Comparison of ENCODE assay signal across 12 cellular contexts in the genomic region with DNA sequence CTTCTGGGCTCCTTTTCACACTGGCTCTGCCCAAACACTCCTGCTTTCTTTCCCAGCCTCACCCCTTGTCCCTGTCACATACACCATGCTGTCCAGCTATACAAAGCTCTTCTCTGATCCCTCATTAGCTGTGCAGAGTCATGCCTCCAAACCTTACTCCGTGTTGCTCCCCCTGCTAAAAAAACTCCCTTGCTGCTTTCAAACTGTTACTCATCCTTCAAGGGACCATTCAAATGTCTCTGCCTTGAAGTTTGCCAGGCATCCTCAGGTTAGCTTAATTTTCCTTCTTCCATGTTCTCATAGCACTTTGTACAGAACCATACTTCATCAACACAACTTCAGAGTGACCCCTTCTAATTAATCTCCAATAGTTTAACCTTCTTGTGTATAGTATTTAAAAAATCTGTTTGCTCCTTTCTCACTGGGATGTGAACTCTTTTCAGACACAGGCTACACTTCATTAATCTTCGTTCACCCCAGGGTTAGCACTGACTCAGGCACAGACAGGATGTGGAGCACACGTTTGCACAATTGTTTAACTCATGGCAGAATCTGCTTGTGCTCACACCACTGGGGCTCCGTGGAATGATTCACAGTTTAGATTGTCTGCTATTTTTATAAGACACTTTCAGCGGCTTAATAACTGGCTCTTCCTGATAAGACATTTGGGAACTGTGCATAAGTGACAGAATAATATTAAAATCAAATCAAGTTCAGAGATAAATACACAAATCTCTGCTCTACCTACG. TPM values are rescaled to one million over a fixed set of nuclear protein-coding genes. Genes with fewer than 3 reads are reported as not detected.
DNase-seq lines count a peak whose midpoint lies in the region; ATAC-seq and TF ChIP-seq lines count a peak whose summit lies in the region.
"Had no signal": no experiment of that assay in that cellular context is flagged by ENCODE, and none has a peak within 500 bp of the region (broad histone marks: within the 10 kb centered on the region; RNA-seq: fewer than 3 reads in every experiment).

No MANE protein-coding gene starts in this region.

- no peak overlapping the region for H3K27ac ChIP-seq in brain microvascular endothelial cell
- H3K27ac ChIP-seq: parathyroid adenoma had no signal

- H3K27me3 ChIP-seq in brain microvascular endothelial cell (replicated peaks), result no peaks in the 10 kb centered on the region

- TF ChIP-seq CTCF in brain microvascular endothelial cell (IDR thresholded peaks at IDR 0.05; ENCODE audit: low read depth, low read length, missing control alignments), result no peak

- ATAC-seq in GM18870 (IDR thresholded peaks at IDR 0.05; ENCODE audit: unreplicated experiment) (peak; percentile 40), HG03460 (IDR thresholded peaks at IDR 0.05; ENCODE audit: unreplicated experiment) (peak; percentile 56)

- H3K4me1 Mint-ChIP-seq in activated naive CD4-positive, alpha-beta T cell treated with anti-CD3 and anti-CD28 coated beads, Interleukin-2, amount 10 ng/mL, durations not matched to agents 7 days and 5 days, result no peaks in the 10 kb centered on the region
- H3K4me1 Mint-ChIP-seq: activated naive CD4-positive, alpha-beta T cell treated with anti-CD3 and anti-CD28 coated beads, Interleukin-2, amount 50 U/mL, for 24 hours had no signal

- no peaks in the 10 kb centered on the region for H3K36me3 ChIP-seq in brain microvascular endothelial cell (replicated peaks)

- H3K9me3 Mint-ChIP-seq in activated naive CD4-positive, alpha-beta T cell treated with anti-CD3 and anti-CD28 coated beads, Interleukin-2, amount 10 ng/mL, durations not matched to agents 7 days and 5 days, result no peaks in the 10 kb centered on the region
- H3K9me3 Mint-ChIP-seq: activated naive CD4-positive, alpha-beta T cell treated with anti-CD3 and anti-CD28 coated beads, Interleukin-2, amount 50 U/mL, for 24 hours had no signal

- in situ Hi-C loops in brain microvascular endothelial cell (cut with HindIII; ENCODE audit: low pct_ligation_motif_present, low sequenced_read_pairs), result no loop called here

- DNase-seq in brain microvascular endothelial cell (peak; percentile 54), pulmonary artery endothelial cell (ENCODE audit: low read depth, low spot score) (peak; percentile 46), NCI-H1694 (lab: John Stamatoyannopoulos, UW) (no peak), NCI-H748 (lab: John Stamatoyannopoulos, UW; ENCODE audit: unreplicated experiment) (no peak), HuH-7.5 (ENCODE audit: low spot score) (no peak)
- no peak for DNase-seq in activated naive CD4-positive, alpha-beta T cell treated with anti-CD3 and anti-CD28 coated beads, Interleukin-2, amount 10 ng/mL, durations not matched to agents 7 days and 5 days
- DNase-seq: head of caudate nucleus, T-cell had no signal

- no peaks in the 10 kb centered on the region for H3K36me3 Mint-ChIP-seq in activated naive CD4-positive, alpha-beta T cell treated with anti-CD3 and anti-CD28 coated beads, Interleukin-2, amount 10 ng/mL, durations not matched to agents 7 days and 5 days
- H3K36me3 Mint-ChIP-seq: activated naive CD4-positive, alpha-beta T cell treated with anti-CD3 and anti-CD28 coated beads, Interleukin-2, amount 50 U/mL, for 24 hours had no signal

- peaks cover 4% of the 10 kb centered on the region for H3K27me3 Mint-ChIP-seq in activated naive CD4-positive, alpha-beta T cell treated with anti-CD3 and anti-CD28 coated beads, Interleukin-2, amount 10 ng/mL, durations not matched to agents 7 days and 5 days

- CTCF ChIA-PET in activated naive CD4-positive, alpha-beta T cell treated with anti-CD3 and anti-CD28 coated beads, Interleukin-2, amount 10 ng/mL, durations not matched to agents 7 days and 5 days (lab: Charles Lee), result interaction anchor here (1.0 kb wide), 1 partner anchor 444 kb away, joined by 4 read pairs; no protein-coding TSS in a partner anchor

- H3K4me3 Mint-ChIP-seq in activated naive CD4-positive, alpha-beta T cell treated with anti-CD3 and anti-CD28 coated beads, Interleukin-2, amount 10 ng/mL, durations not matched to agents 7 days and 5 days, result no peak overlapping the region
- H3K4me3 Mint-ChIP-seq: activated naive CD4-positive, alpha-beta T cell treated with anti-CD3 and anti-CD28 coated beads, Interleukin-2, amount 50 U/mL, for 24 hours; T-cell had no signal

- H3K27ac Mint-ChIP-seq in activated naive CD4-positive, alpha-beta T cell treated with anti-CD3 and anti-CD28 coated beads, Interleukin-2, amount 10 ng/mL, durations not matched to agents 7 days and 5 days, result no peak overlapping the region
- H3K27ac Mint-ChIP-seq: activated naive CD4-positive, alpha-beta T cell treated with anti-CD3 and anti-CD28 coated beads, Interleukin-2, amount 50 U/mL, for 24 hours; T-cell had no signal

- no peak overlapping the region for H3K4me3 ChIP-seq in brain microvascular endothelial cell (ENCODE audit: low read depth, low read length)

RNA-seq across cellular contexts. Expression of gene SEL1L3, which starts 21.4 kb away (rescaled TPM):
- total RNA-seq in pulmonary artery endothelial cell, result 121 and 217 TPM in 2 replicates

RNA-seq across cellular contexts. Expression of gene SMIM20, which starts 29.8 kb away (rescaled TPM):
- 20.7 and 24.6 TPM in 2 replicates for total RNA-seq in pulmonary artery endothelial cell

Comparison
In these comparisons a context has a peak if more than half of its experiments do, and no peak if none do; other contexts are left out.
1. DNase-seq: peak in brain microvascular endothelial cell (single experiment) and pulmonary artery endothelial cell (single experiment); none in NCI-H1694 (single experiment), NCI-H748 (single experiment), activated naive CD4-positive, alpha-beta T cell treated with anti-CD3 and anti-CD28 coated beads, Interleukin-2, amount 10 ng/mL, durations not matched to agents 7 days and 5 days (single experiment) and HuH-7.5 (single experiment).